Comparison of ENCODE assay signal across 18 cellular contexts in genomic region chr15:49265911-49266310, GRCh38.
"Had no signal": no experiment of that assay in that cellular context is flagged by ENCODE, and none has a peak within 500 bp of the region (broad histone marks: within the 10 kb centered on the region; RNA-seq: fewer than 3 reads in every experiment).

No MANE protein-coding gene starts in this region.

- H3K27ac Mint-ChIP-seq: activated CD4-positive, alpha-beta memory T cell treated with anti-CD3 and anti-CD28 coated beads, Interleukin-2, amount 10 ng/mL, durations not matched to agents 7 days and 5 days; activated CD4-positive, alpha-beta T cell treated with anti-CD3 and anti-CD28 coated beads for 36 hours; activated CD8-positive, alpha-beta memory T cell treated with anti-CD3 and anti-CD28 coated beads, Interleukin-2, amount 10 ng/mL, durations not matched to agents 7 days and 5 days; endodermal cell; immature natural killer cell; memory B cell; naive thymus-derived CD8-positive, alpha-beta T cell had no signal

- H3K36me3 ChIP-seq: colonic mucosa, ovary, tibial artery had no signal

- H3K4me1 Mint-ChIP-seq: memory B cell had no signal

- H3K9me3 ChIP-seq: body of pancreas, colonic mucosa, ovary, psoas muscle had no signal

- ATAC-seq: activated CD4-positive, alpha-beta T cell treated with anti-CD3 and anti-CD28 coated beads for 36 hours; activated CD8-positive, alpha-beta memory T cell treated with anti-CD3 and anti-CD28 coated beads, Interleukin-2, amount 10 ng/mL, durations not matched to agents 7 days and 5 days; body of pancreas; naive thymus-derived CD8-positive, alpha-beta T cell; right cardiac atrium; stimulated activated naive CD8-positive, alpha-beta T cell treated with anti-CD3 and anti-CD28 coated beads, Interleukin-15, Interleukin-2, amounts not matched to agents 100 U/mL and 50 U/mL, for 24 hours had no signal

- H3K27me3 Mint-ChIP-seq: activated CD4-positive, alpha-beta memory T cell treated with anti-CD3 and anti-CD28 coated beads, Interleukin-2, amount 10 ng/mL, durations not matched to agents 7 days and 5 days; activated CD4-positive, alpha-beta T cell treated with anti-CD3 and anti-CD28 coated beads for 36 hours; activated CD8-positive, alpha-beta memory T cell treated with anti-CD3 and anti-CD28 coated beads, Interleukin-2, amount 10 ng/mL, durations not matched to agents 7 days and 5 days; memory B cell; naive thymus-derived CD8-positive, alpha-beta T cell had no signal

- H3K4me3 Mint-ChIP-seq: activated CD4-positive, alpha-beta memory T cell treated with anti-CD3 and anti-CD28 coated beads, Interleukin-2, amount 10 ng/mL, durations not matched to agents 7 days and 5 days; activated CD4-positive, alpha-beta T cell treated with anti-CD3 and anti-CD28 coated beads for 36 hours; activated CD8-positive, alpha-beta memory T cell treated with anti-CD3 and anti-CD28 coated beads, Interleukin-2, amount 10 ng/mL, durations not matched to agents 7 days and 5 days; endodermal cell; immature natural killer cell; memory B cell; naive thymus-derived CD8-positive, alpha-beta T cell had no signal

- DNase-seq: activated CD4-positive, alpha-beta memory T cell treated with anti-CD3 and anti-CD28 coated beads, Interleukin-2, amount 10 ng/mL, durations not matched to agents 7 days and 5 days; activated CD4-positive, alpha-beta T cell treated with anti-CD3 and anti-CD28 coated beads for 36 hours; activated CD8-positive, alpha-beta memory T cell treated with anti-CD3 and anti-CD28 coated beads, Interleukin-2, amount 10 ng/mL, durations not matched to agents 7 days and 5 days; activated naive CD4-positive, alpha-beta T cell treated with Interleukin-2 at 50 U/mL for 16 hours; body of pancreas; central memory CD4-positive, alpha-beta T cell; colonic mucosa; endodermal cell; immature natural killer cell; naive thymus-derived CD8-positive, alpha-beta T cell; ovary; right cardiac atrium; stimulated activated naive CD8-positive, alpha-beta T cell treated with anti-CD3 and anti-CD28 coated beads, Interleukin-15, Interleukin-2, amounts not matched to agents 100 U/mL and 50 U/mL, for 24 hours; substantia nigra; tibial artery had no signal

- H3K4me1 ChIP-seq: body of pancreas, colonic mucosa, psoas muscle had no signal

- H3K27me3 ChIP-seq: body of pancreas, colonic mucosa, ovary, tibial artery had no signal

- H3K4me3 ChIP-seq: body of pancreas, colonic mucosa, ovary, psoas muscle, skin epidermis, tibial artery had no signal

- H3K27ac ChIP-seq: body of pancreas, colonic mucosa, ovary, psoas muscle, skin epidermis, tibial artery had no signal
